ENCODE assay signal across 10 cellular contexts in genomic region chr21:15437873-15438272, GRCh38.
DNase-seq lines count a peak whose midpoint lies in the region; ATAC-seq and TF ChIP-seq lines count a peak whose summit lies in the region.
"Had no signal": no experiment of that assay in that cellular context is flagged by ENCODE, and none has a peak within 500 bp of the region (broad histone marks: within the 10 kb centered on the region; RNA-seq: fewer than 3 reads in every experiment).

No MANE protein-coding gene starts in this region.

- peak; percentile 39 for DNase-seq in HT1080 (ENCODE audit: low read depth)
- peak; percentile 60 for DNase-seq in fibroblast of the aortic adventitia (ENCODE audit: low read depth)
- no peak for DNase-seq in NCI-H82 treated with DMSO at 0.1 percent for 48 hours (lab: John Stamatoyannopoulos, UW; ENCODE audit: unreplicated experiment)
- no peak for DNase-seq in COR-L47 (lab: John Stamatoyannopoulos, UW)
- DNase-seq in NCI-H2196 treated with DMSO at 0.1 percent for 48 hours (lab: John Stamatoyannopoulos, UW; ENCODE audit: unreplicated experiment), result no peak
- DNase-seq in hepatic stellate cell (ENCODE audit: low spot score), result no peak
- DNase-seq: NCI-H146; stimulated activated CD4-positive, alpha-beta T cell treated with anti-CD3 and anti-CD28 coated beads, Interleukin-12 subunit alpha, Interleukin-12 subunit beta, amount 100 ng/mL, for 4 hours had no signal

- ATAC-seq in GM18502 (IDR thresholded peaks at IDR 0.05; ENCODE audit: poor library complexity, unreplicated experiment) (peak; percentile 97), GM21737 (IDR thresholded peaks at IDR 0.05; ENCODE audit: unreplicated experiment) (peak; percentile 73)

- TF ChIP-seq CTCF in fibroblast of the aortic adventitia (IDR thresholded peaks at IDR 0.05; ENCODE audit: insufficient read depth, low read length), result no peak

- H3K4me3 ChIP-seq in fibroblast of the aortic adventitia (ENCODE audit: low read depth, low read length), result no peak overlapping the region

Comparison
In these comparisons a context has a peak if more than half of its experiments do, and no peak if none do; other contexts are left out.
1. DNase-seq: peak in HT1080 (single experiment) and fibroblast of the aortic adventitia (single experiment); none in NCI-H82 treated with DMSO at 0.1 percent for 48 hours (single experiment), COR-L47 (single experiment), NCI-H2196 treated with DMSO at 0.1 percent for 48 hours (single experiment) and hepatic stellate cell (single experiment).